8 cellular contexts compared by ENCODE assay signal in the genomic region with DNA sequence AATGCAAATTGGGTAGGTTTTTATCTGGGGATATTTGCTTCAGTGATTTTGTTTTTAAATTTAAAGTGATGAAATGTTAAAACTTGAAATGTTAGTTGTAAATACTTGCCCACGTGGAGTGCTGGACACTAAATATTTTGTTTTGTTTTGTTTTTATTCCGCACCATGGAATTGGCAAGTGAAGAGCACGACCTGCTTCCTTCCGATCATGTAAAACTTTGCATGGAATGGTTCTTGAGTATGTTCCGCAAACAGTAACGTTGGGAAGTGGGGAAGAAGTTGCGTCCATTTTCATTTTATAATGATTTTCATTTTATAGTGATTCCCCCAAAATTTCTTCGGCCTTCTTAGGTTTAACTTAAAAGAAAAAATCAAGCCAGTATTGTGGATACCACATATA. TPM values are rescaled to one million over a fixed set of nuclear protein-coding genes. Genes with fewer than 3 reads are reported as not detected.
A peak's percentile ranks its signal among the peaks of the same experiment; 100 is the strongest.
DNase-seq lines count a peak whose midpoint lies in the region; ATAC-seq and TF ChIP-seq lines count a peak whose summit lies in the region.

No MANE protein-coding gene starts in this region.

- DNase-seq in T-helper 1 cell = no peak
- no peak for DNase-seq in iPS DF 6.9 (ENCODE audit: low read depth, low spot score)
- DNase-seq in omental fat pad (ENCODE audit: low spot score) = no peak
- DNase-seq in NOMO-1 treated with DMSO at 0.1 percent for 48 hours (lab: John Stamatoyannopoulos, UW; ENCODE audit: unreplicated experiment) = no peak

- no peaks in the 10 kb centered on the region for H3K27me3 Mint-ChIP-seq in T-helper 1 cell treated with Interleukin-12 subunit alpha and Interleukin-12 subunit beta and Interleukin-4 antibody, amounts not matched to agents 30 μg/mL and 1 μg/mL, for 36 hours (ENCODE audit: low read depth)

- H3K27me3 ChIP-seq in iPS DF 6.9 (ENCODE audit: control insufficient read depth, insufficient read depth, low read length) (no peaks in the 10 kb centered on the region), stomach smooth muscle (ENCODE audit: control insufficient read depth in 1 of 2, insufficient read depth in 2 of 2, low read length in 2 of 2) (no peaks in the 10 kb centered on the region)

- H3K9me3 Mint-ChIP-seq in T-helper 1 cell treated with Interleukin-12 subunit alpha and Interleukin-12 subunit beta and Interleukin-4 antibody, amounts not matched to agents 30 μg/mL and 1 μg/mL, for 36 hours = no peaks in the 10 kb centered on the region

- no peaks in the 10 kb centered on the region for H3K36me3 ChIP-seq in iPS DF 6.9 (ENCODE audit: control insufficient read depth, insufficient read depth, low read length)
- H3K36me3 ChIP-seq in stomach smooth muscle (ENCODE audit: control insufficient read depth in 2 of 2, insufficient read depth in 2 of 2, low read length in 2 of 2) = no peaks in the 10 kb centered on the region

- H3K4me3 ChIP-seq in WI38 (ENCODE audit: low read depth, low read length) (peak overlapping the region; percentile 90), iPS DF 6.9 (ENCODE audit: low read length) (peak overlapping the region; percentile 67; the same call in 1 of the 2 replicates), stomach smooth muscle (ENCODE audit: low read length in 2 of 2) (peak overlapping the region; percentile 99)

- H3K4me3 Mint-ChIP-seq in T-helper 1 cell treated with Interleukin-12 subunit alpha and Interleukin-12 subunit beta and Interleukin-4 antibody, amounts not matched to agents 30 μg/mL and 1 μg/mL, for 36 hours = peak overlapping the region; percentile 90

- H3K27ac ChIP-seq in iPS DF 6.9 (ENCODE audit: low read length) (no peak overlapping the region), stomach smooth muscle (ENCODE audit: low read length) (peak overlapping the region; percentile 3)

- WGBS in iPS DF 6.9 (ENCODE audit: insufficient coverage, insufficient read length) = no CpG with 5 or more reads among the region's 8 CpGs

- TF ChIP-seq CTCF in WI38 (IDR thresholded peaks at IDR 0.05; ENCODE audit: low read depth, low read length) (no peak), omental fat pad (IDR thresholded peaks at IDR 0.05) (no peak)

- peaks cover 4% of the 10 kb centered on the region for H3K36me3 Mint-ChIP-seq in T-helper 1 cell treated with Interleukin-12 subunit alpha and Interleukin-12 subunit beta and Interleukin-4 antibody, amounts not matched to agents 30 μg/mL and 1 μg/mL, for 36 hours (ENCODE audit: low read depth)

- peak overlapping the region; percentile 90 for H3K27ac Mint-ChIP-seq in T-helper 1 cell treated with Interleukin-12 subunit alpha and Interleukin-12 subunit beta and Interleukin-4 antibody, amounts not matched to agents 30 μg/mL and 1 μg/mL, for 36 hours

- H3K9me3 ChIP-seq in iPS DF 6.9 (ENCODE audit: control insufficient read depth, insufficient read depth, low read length) (no peaks in the 10 kb centered on the region), stomach smooth muscle (ENCODE audit: control insufficient read depth in 2 of 2, low read length in 2 of 2) (no peaks in the 10 kb centered on the region)

- H3K4me1 Mint-ChIP-seq in T-helper 1 cell treated with Interleukin-12 subunit alpha and Interleukin-12 subunit beta and Interleukin-4 antibody, amounts not matched to agents 30 μg/mL and 1 μg/mL, for 36 hours (ENCODE audit: low read depth) = peaks cover 20% of the 10 kb centered on the region

- ATAC-seq in omental fat pad (ENCODE audit: low FRiP score) (no peak), GM19351 (IDR thresholded peaks at IDR 0.05; ENCODE audit: unreplicated experiment) (no peak)

- H3K9ac ChIP-seq in stomach smooth muscle (ENCODE audit: low read length in 2 of 2) = peak overlapping the region; percentile 84

- H3K4me1 ChIP-seq in iPS DF 6.9 (ENCODE audit: control insufficient read depth, insufficient read depth, low read length) (no peaks in the 10 kb centered on the region), stomach smooth muscle (ENCODE audit: control insufficient read depth, insufficient read depth, low read length) (no peaks in the 10 kb centered on the region)

RNA-seq across cellular contexts. Expression of gene IRAK1BP1, which starts 0.8 kb away (rescaled TPM):
- total RNA-seq in omental fat pad = 1 to 10 TPM; 2.5 to 4.2 (median 4.0) TPM
